ENCODE assay signal across 8 cellular contexts in the genomic region with DNA sequence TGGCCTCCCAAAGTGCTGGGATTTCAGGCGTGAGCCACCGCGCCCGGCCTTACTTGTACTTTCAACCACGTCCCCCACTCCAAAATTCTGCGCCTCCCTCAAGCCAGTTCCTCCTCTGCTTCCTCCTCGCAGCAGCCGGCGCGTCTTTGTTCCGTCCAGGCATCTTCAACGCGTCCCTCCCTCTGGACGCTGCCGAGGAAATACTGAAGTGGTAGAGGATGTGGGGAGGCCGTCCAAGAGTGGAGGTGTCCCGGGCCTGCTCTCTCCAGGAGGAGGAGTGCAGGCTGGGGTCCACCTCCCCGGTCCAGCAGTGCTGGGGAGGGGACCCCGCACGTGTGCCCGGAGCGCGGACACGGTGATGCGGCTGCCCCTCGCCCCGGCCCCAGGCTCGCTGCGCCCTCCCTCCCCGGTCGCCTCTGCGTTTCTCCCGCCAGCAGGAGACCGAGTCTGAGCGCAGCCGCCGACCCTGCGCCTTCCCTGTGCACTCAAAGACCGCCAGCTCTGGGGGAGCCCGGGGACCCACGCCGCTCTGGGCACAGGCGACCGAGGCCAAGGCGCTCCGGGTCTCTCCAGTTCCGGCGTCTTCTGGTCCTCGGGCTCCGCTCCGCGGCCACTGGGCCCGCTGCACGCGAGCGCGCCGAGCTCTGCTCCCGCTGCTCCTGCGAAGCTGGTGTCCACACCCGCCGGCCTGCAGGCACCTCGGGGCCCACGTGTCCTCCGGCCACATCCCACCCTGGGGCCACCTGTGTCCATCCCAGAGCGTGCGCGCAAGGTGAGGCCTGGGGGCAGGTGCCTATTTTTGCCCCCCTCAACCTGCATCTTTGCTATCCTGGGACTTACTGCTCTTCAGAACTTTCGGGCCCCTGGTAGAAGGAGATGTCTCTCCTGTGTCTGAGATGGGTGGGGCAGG. TPM values are rescaled to one million over a fixed set of nuclear protein-coding genes. Genes with fewer than 3 reads are reported as not detected.
DNase-seq lines count a peak whose midpoint lies in the region; ATAC-seq, FAIRE-seq and TF ChIP-seq lines count a peak whose summit lies in the region.

No MANE protein-coding gene starts in this region.

- peaks cover 0 to 9% (median 2%) of the 10 kb centered on the region in 7 donors for H3K9me3 Mint-ChIP-seq in CD14-positive monocyte

- peaks cover 57 to 89% (median 64%) of the 10 kb centered on the region in 3 donors for H3K27me3 Mint-ChIP-seq in CD14-positive monocyte (ENCODE audit: low read depth in 3 of 3)

- H3K9me3 ChIP-seq in HUES64 (ENCODE audit: insufficient read depth, low read depth, low read length) (no peaks in the 10 kb centered on the region), iPS-18c (ENCODE audit: control insufficient read depth, insufficient read depth, low read length) (no peaks in the 10 kb centered on the region), small intestine (ENCODE audit: control insufficient read depth, low read depth) (no peaks in the 10 kb centered on the region)

- ATAC-seq in HG02759 (IDR thresholded peaks at IDR 0.05; ENCODE audit: unreplicated experiment) (no peak), HG03097 (IDR thresholded peaks at IDR 0.05; ENCODE audit: low FRiP score, unreplicated experiment) (no peak)

- peak overlapping the region; percentile 63 to 80 for H3K4me3 Mint-ChIP-seq in CD14-positive monocyte

- peaks cover 81% of the 10 kb centered on the region for H3K27me3 ChIP-seq in HUES64 (ENCODE audit: insufficient read depth, low read length)
- peaks cover 3 to 12% of the 10 kb centered on the region in 2 donors for H3K27me3 ChIP-seq in small intestine (ENCODE audit: control insufficient read depth in 2 of 2, insufficient read depth in 2 of 2, low read length in 2 of 2)

- in situ Hi-C loops in astrocyte of the spinal cord (cut with HindIII; ENCODE audit: low sequenced_read_pairs), result no loop called here

- intact Hi-C loops in CD14-positive monocyte (cut with micrococcal nuclease), result no loop called here

- no peak for DNase-seq in CD14-positive monocyte (ENCODE audit: low spot score)
- DNase-seq in SW480 (ENCODE audit: low spot score), result peak; percentile 57
- DNase-seq in astrocyte of the spinal cord (ENCODE audit: low read depth, low spot score), result peak; percentile 31
- peak; percentile 43 for DNase-seq in small intestine

- H3K27ac ChIP-seq in HUES64 (ENCODE audit: low read depth, low read length) (no peak overlapping the region), small intestine (ENCODE audit: low read depth in 1 of 2, low read length in 1 of 2) (no peak overlapping the region)

- H3K4me1 ChIP-seq in HUES64 (ENCODE audit: insufficient read depth, low read length), result no peaks in the 10 kb centered on the region
- H3K4me1 ChIP-seq in small intestine (ENCODE audit: control insufficient read depth in 2 of 2, insufficient read depth in 1 of 2, low read depth in 1 of 2, low read length in 1 of 2), result no peaks in the 10 kb centered on the region

- 2% methylated on average over 69 of the region's 69 CpGs for WGBS in HUES64
- WGBS in small intestine, 3 donors, result 3 to 4% (median 4%) methylated on average over 49 to 69 of the region's 69 CpGs

- no peaks in the 10 kb centered on the region for H3K36me3 Mint-ChIP-seq in CD14-positive monocyte

- TF ChIP-seq CTCF in CD14-positive monocyte (IDR thresholded peaks at IDR 0.05) (no peak), astrocyte of the spinal cord (IDR thresholded peaks at IDR 0.05; ENCODE audit: low read depth, low read length) (peak; percentile 54)

- peak overlapping the region; percentile 58 for H3K9ac ChIP-seq in HUES64 (ENCODE audit: low read depth, low read length)

- H3K36me3 ChIP-seq in HUES64 (ENCODE audit: insufficient read depth, low read length) (no peaks in the 10 kb centered on the region), small intestine (ENCODE audit: control insufficient read depth in 2 of 2, insufficient read depth in 2 of 2, low read length in 2 of 2) (no peaks in the 10 kb centered on the region)

- H3K4me3 ChIP-seq in HUES64 (ENCODE audit: low read length) (peak overlapping the region; percentile 58), astrocyte of the spinal cord (ENCODE audit: low read depth, low read length) (no peak overlapping the region), iPS-18c (ENCODE audit: insufficient read depth, low read depth, low read length) (peak overlapping the region; percentile 57), small intestine (ENCODE audit: low read depth in 1 of 2, low read length in 2 of 2) (peak overlapping the region in 1 of 2 donors; percentile 32)

- peak overlapping the region in 1 of 7 donors; percentile 76 for H3K27ac Mint-ChIP-seq in CD14-positive monocyte

- no peak for FAIRE-seq in small intestine (lab: Jason Lieb, UNC)

- peaks cover 4% of the 10 kb centered on the region for H3K4me1 Mint-ChIP-seq in CD14-positive monocyte

RNA-seq across cellular contexts. Expression of a gene that starts 31.7 kb away (rescaled TPM):
- polyA plus RNA-seq in CD14-positive monocyte (1 to 10 TPM; 1.6 TPM), small intestine (10 to 100 TPM; 25.9 to 67.5 (median 28.6) TPM)
- 5.1 TPM for polyA plus RNA-seq in HUES64 (2013, experiment 1 of 2)
- 5.9 TPM for polyA plus RNA-seq in HUES64 (2013, experiment 2 of 2)

RNA-seq across cellular contexts. Expression of a gene that starts 41.5 kb away (rescaled TPM):
- polyA plus RNA-seq in CD14-positive monocyte (10 to 100 TPM; 32.6 to 32.7 TPM), small intestine (10 to 100 TPM; 47.0 to 54.1 (median 48.4) TPM)
- 61.3 TPM for polyA plus RNA-seq in HUES64 (2013, experiment 1 of 2)
- 74.4 TPM for polyA plus RNA-seq in HUES64 (2013, experiment 2 of 2)

RNA-seq across cellular contexts. Expression of a gene that starts 41.6 kb away (rescaled TPM):
- polyA plus RNA-seq in CD14-positive monocyte (under 1 TPM; 0.12 to 0.22 TPM), small intestine (under 1 TPM; 0.22 to 0.54 (median 0.25) TPM)
- polyA plus RNA-seq in HUES64 (2013, experiment 1 of 2), result 0.50 TPM
- 0.51 TPM for polyA plus RNA-seq in HUES64 (2013, experiment 2 of 2)

RNA-seq across cellular contexts. Expression of a gene that starts 51.2 kb away (rescaled TPM):
- polyA plus RNA-seq in CD14-positive monocyte, result 10 to 100 TPM; 13.2 to 14.5 TPM
- polyA plus RNA-seq in HUES64 (2013, experiment 1 of 2), result 24.4 TPM
- polyA plus RNA-seq in HUES64 (2013, experiment 2 of 2), result 30.1 TPM
- 100 to 1,000 TPM in 1 of 3 donors, 10 to 100 TPM in 2; 46.0 to 127 (median 81.3) TPM for polyA plus RNA-seq in small intestine

RNA-seq across cellular contexts. Expression of a gene that starts 56.8 kb away (rescaled TPM):
- under 1 TPM; 0.13 to 0.16 TPM for polyA plus RNA-seq in CD14-positive monocyte
- not detected for polyA plus RNA-seq in HUES64 (2013, experiment 1 of 2)
- polyA plus RNA-seq in HUES64 (2013, experiment 2 of 2), result not detected
- polyA plus RNA-seq in small intestine, result under 1 TPM; 0.27 to 0.45 (median 0.31) TPM

Comparison
In these comparisons a context has a peak if more than half of its experiments do, and no peak if none do; other contexts are left out.
1. RNA of a gene that starts 31.7 kb away (polyA plus RNA-seq): 25.9 to 67.5 TPM in small intestine; 1.6 TPM in CD14-positive monocyte; every median in the first group is over 10 times any median in the second.